In genomic region chr7:65001291-65001814, GRCh38 we compare ENCODE assay signal across 23 cellular contexts. TPM values are rescaled to one million over a fixed set of nuclear protein-coding genes. Genes with fewer than 3 reads are reported as not detected.
DNase-seq lines count a peak whose midpoint lies in the region; ATAC-seq, FAIRE-seq and TF ChIP-seq lines count a peak whose summit lies in the region.
"Had no signal": no experiment of that assay in that cellular context is flagged by ENCODE, and none has a peak within 500 bp of the region (broad histone marks: within the 10 kb centered on the region; RNA-seq: fewer than 3 reads in every experiment).

No MANE protein-coding gene starts in this region.

- no CpG with 5 or more reads among the region's 1 CpG for WGBS in trophoblast cell (ENCODE audit: extremely low coverage, insufficient coverage, insufficient read length)
- WGBS in small intestine, 3 donors, result 0% methylated on average over 1 of the region's 1 CpG

- no peak overlapping the region for H2BK120ac ChIP-seq in trophoblast cell (ENCODE audit: insufficient read depth, low read length, poor library complexity)

- H3K23ac ChIP-seq in trophoblast cell (ENCODE audit: low read length), result no peak overlapping the region

- no peak overlapping the region for H4K8ac ChIP-seq in trophoblast cell (ENCODE audit: low read depth, low read length)

- H4K12ac ChIP-seq in trophoblast cell (ENCODE audit: low read depth, low read length), result no peak overlapping the region

- no peak overlapping the region for H3K9ac ChIP-seq in BLaER1
- no peak overlapping the region for H3K9ac ChIP-seq in trophoblast cell (ENCODE audit: low read length)
- H3K9ac ChIP-seq: GM23248 had no signal

- H3K36me3 ChIP-seq in BLaER1 (peaks cover 88% of the 10 kb centered on the region), OCI-LY7 (ENCODE audit: insufficient read depth, low read length) (peaks cover 85% of the 10 kb centered on the region), trophoblast cell (ENCODE audit: control insufficient read depth in 1 of 2, insufficient read depth in 2 of 2, low read length in 2 of 2) (peaks cover 29 to 30% of the 10 kb centered on the region in 2 experiments), small intestine (ENCODE audit: control insufficient read depth in 2 of 2, insufficient read depth in 2 of 2, low read length in 2 of 2) (no peaks in the 10 kb centered on the region)

- H3K4me2 ChIP-seq in BLaER1 (no peak overlapping the region), OCI-LY7 (ENCODE audit: low read length) (no peak overlapping the region), trophoblast cell (ENCODE audit: low read length) (no peak overlapping the region)

- no peaks in the 10 kb centered on the region for H3K27me3 Mint-ChIP-seq in dendritic cell treated with granulocyte-macrophage colony-stimulating factor and Interleukin-4, amounts not matched to agents 40 ng/mL and 50 ng/mL, for 4 days
- H3K27me3 Mint-ChIP-seq: CD4-positive, alpha-beta T cell had no signal

- H3K4me3 ChIP-seq in BLaER1, result 0 out of 2 replicates have a peak overlapping the region, but pooled peaks have one; percentile 8
- no peak overlapping the region for H3K4me3 ChIP-seq in OCI-LY7 (ENCODE audit: low read depth, low read length, poor library complexity, severe bottlenecking)
- H3K4me3 ChIP-seq in trophoblast cell (ENCODE audit: low read depth, low read length), result no peak overlapping the region
- H3K4me3 ChIP-seq in small intestine (ENCODE audit: low read depth in 1 of 2, low read length in 2 of 2), result no peak overlapping the region
- H3K4me3 ChIP-seq: GM23248, MG63 had no signal

- H3K79me2 ChIP-seq in OCI-LY7 (ENCODE audit: insufficient read depth, low read depth, low read length), result peaks cover 60% of the 10 kb centered on the region
- peaks cover 11% of the 10 kb centered on the region for H3K79me2 ChIP-seq in trophoblast cell (ENCODE audit: control insufficient read depth, insufficient read depth, low read length, poor library complexity)

- no peaks in the 10 kb centered on the region for H3K9me2 ChIP-seq in OCI-LY7 (ENCODE audit: insufficient read depth, low read length)

- H3K4me1 Mint-ChIP-seq in dendritic cell treated with granulocyte-macrophage colony-stimulating factor and Interleukin-4, amounts not matched to agents 40 ng/mL and 50 ng/mL, for 4 days (ENCODE audit: low read depth), result peaks cover 45% of the 10 kb centered on the region

- POLR2A ChIA-PET in OCI-LY7 (lab: Charles Lee), result no interaction called here

- H3K36me3 Mint-ChIP-seq in dendritic cell treated with granulocyte-macrophage colony-stimulating factor and Interleukin-4, amounts not matched to agents 40 ng/mL and 50 ng/mL, for 4 days (ENCODE audit: low read depth), result peaks cover 94% of the 10 kb centered on the region

- H3K4ac ChIP-seq in trophoblast cell (ENCODE audit: low read depth, low read length), result peak overlapping the region; percentile 21

- FAIRE-seq in small intestine (lab: Jason Lieb, UNC), result no peak
- FAIRE-seq: A204.1, GM12892, GM19239 had no signal

- BruUV-seq in OCI-LY7 (replicated peaks; lab: Mats Ljungman, UMichigan), result no TSS peak

- H3K14ac ChIP-seq in trophoblast cell (ENCODE audit: low read length), result no peak overlapping the region

- peak overlapping the region; percentile 60 for H3K27ac Mint-ChIP-seq in dendritic cell treated with granulocyte-macrophage colony-stimulating factor and Interleukin-4, amounts not matched to agents 40 ng/mL and 50 ng/mL, for 4 days
- H3K27ac Mint-ChIP-seq: CD4-positive, alpha-beta T cell had no signal

- DNase-seq in OCI-LY7 (ENCODE audit: low spot score), result no peak
- DNase-seq in trophoblast cell, result no peak
- no peak for DNase-seq in effector CD4-positive, alpha-beta T cell
- DNase-seq in small intestine, result no peak
- no peak for DNase-seq in KBM-7
- DNase-seq: CD4-positive, alpha-beta T cell; DMS79 treated with DMSO at 0.1 percent for 48 hours; GDM1; GM23248; KG1; MG63; NCI-H1105 treated with DMSO at 0.1 percent for 48 hours; NCI-H1930; NCI-H2171; NCI-H446 treated with DMSO at 0.1 percent for 48 hours; SHP77 treated with DMSO at 0.1 percent for 48 hours had no signal

- no peak overlapping the region for H3K4me3 Mint-ChIP-seq in dendritic cell treated with granulocyte-macrophage colony-stimulating factor and Interleukin-4, amounts not matched to agents 40 ng/mL and 50 ng/mL, for 4 days

- H3K79me1 ChIP-seq in trophoblast cell (ENCODE audit: low read length), result peaks cover 11% of the 10 kb centered on the region

- CTCF ChIA-PET in OCI-LY7 (lab: Charles Lee; ENCODE audit: unreplicated experiment), result no interaction called here

- no peak for ATAC-seq in HG03159 (IDR thresholded peaks at IDR 0.05; ENCODE audit: unreplicated experiment)
- ATAC-seq: HCT116 had no signal

- H2AK5ac ChIP-seq in trophoblast cell (ENCODE audit: low read length), result no peak overlapping the region

- no peak overlapping the region for H2AFZ ChIP-seq in OCI-LY7 (ENCODE audit: low read length)
- no peak overlapping the region for H2AFZ ChIP-seq in trophoblast cell (ENCODE audit: insufficient read depth, low read length, poor library complexity)
- H2AFZ ChIP-seq: GM23248 had no signal

- peaks cover 91% of the 10 kb centered on the region for H3K9me3 ChIP-seq in BLaER1
- H3K9me3 ChIP-seq in OCI-LY7 (ENCODE audit: low read length), result peaks cover 42% of the 10 kb centered on the region
- H3K9me3 ChIP-seq in trophoblast cell (ENCODE audit: insufficient read depth, low read depth, low read length), result peaks cover 19% of the 10 kb centered on the region
- no peaks in the 10 kb centered on the region for H3K9me3 ChIP-seq in small intestine (ENCODE audit: control insufficient read depth, low read depth)

- H3K27me3 ChIP-seq in BLaER1, result no peaks in the 10 kb centered on the region
- no peaks in the 10 kb centered on the region for H3K27me3 ChIP-seq in trophoblast cell (ENCODE audit: insufficient read depth, low read length)
- H3K27me3 ChIP-seq in small intestine (ENCODE audit: control insufficient read depth in 2 of 2, insufficient read depth in 2 of 2, low read length in 2 of 2), result no peaks in the 10 kb centered on the region
- H3K27me3 ChIP-seq: MG63 had no signal

- no peak overlapping the region for H3K27ac ChIP-seq in BLaER1
- H3K27ac ChIP-seq in OCI-LY7 (ENCODE audit: low read depth, low read length, poor library complexity, severe bottlenecking), result peak overlapping the region; percentile 96
- no peak overlapping the region for H3K27ac ChIP-seq in trophoblast cell (ENCODE audit: low read depth, low read length)
- no peak overlapping the region for H3K27ac ChIP-seq in small intestine (ENCODE audit: low read depth in 1 of 2, low read length in 1 of 2)
- H3K27ac ChIP-seq: GM23248 had no signal

- H3K9me3 Mint-ChIP-seq in dendritic cell treated with granulocyte-macrophage colony-stimulating factor and Interleukin-4, amounts not matched to agents 40 ng/mL and 50 ng/mL, for 4 days, result peaks cover 69% of the 10 kb centered on the region

- H4K91ac ChIP-seq in trophoblast cell (ENCODE audit: low read depth, low read length), result no peak overlapping the region

- intact Hi-C loops in OCI-LY7 (cut with micrococcal nuclease; ENCODE audit: unreplicated experiment), result no loop called here
- intact Hi-C loops in dendritic cell treated with granulocyte-macrophage colony-stimulating factor and Interleukin-4, amounts not matched to agents 40 ng/mL and 50 ng/mL, for 4 days (cut with micrococcal nuclease), result loop anchor here (10.0 kb wide), 1 partner anchor 687 kb away; the partner anchor contains the start of gene ZNF736

- in situ Hi-C loops in KBM-7 (cut with MboI; ENCODE audit: low pct_unique_long_range_greater_than_20kb, low sequenced_read_pairs), result no loop called here

- H4K20me1 ChIP-seq in BLaER1 (peaks cover 17% of the 10 kb centered on the region; the same call in 1 of the 2 replicates), OCI-LY7 (ENCODE audit: insufficient read depth, low read length) (no peaks in the 10 kb centered on the region)

- no peak overlapping the region for H2BK12ac ChIP-seq in trophoblast cell (ENCODE audit: low read length)

- H3K4me1 ChIP-seq in BLaER1 (peaks cover 14% of the 10 kb centered on the region), OCI-LY7 (ENCODE audit: insufficient read depth, low read length, poor library complexity, severe bottlenecking) (peaks cover 50% of the 10 kb centered on the region), trophoblast cell (ENCODE audit: control insufficient read depth in 1 of 2, insufficient read depth in 2 of 2, low read length in 2 of 2) (peaks cover 17 to 22% of the 10 kb centered on the region in 2 experiments), small intestine (ENCODE audit: control insufficient read depth in 2 of 2, insufficient read depth in 1 of 2, low read depth in 1 of 2, low read length in 1 of 2) (peaks cover 0 to 2% of the 10 kb centered on the region in 2 donors)

- no peak overlapping the region for H2BK5ac ChIP-seq in trophoblast cell (ENCODE audit: low read depth, low read length, poor library complexity)

- TF ChIP-seq CTCF in OCI-LY7 (conservative IDR thresholded peaks at IDR 0.05; ENCODE audit: low read length), result no peak

- no peak overlapping the region for H3K18ac ChIP-seq in trophoblast cell (ENCODE audit: low read length)

RNA-seq across cellular contexts. Expression of gene ERV3-1, which starts 5.1 kb away (rescaled TPM):
- 24.6 and 34.4 TPM in 2 replicates for total RNA-seq in OCI-LY7 (2014; rRNA removed; shearing (Covaris generic))
- total RNA-seq in OCI-LY7 (2022), result 54.3 and 55.5 TPM in 2 replicates
- polyA plus RNA-seq in trophoblast cell (2013), result 19.1 and 20.0 TPM in 2 replicates
- polyA plus RNA-seq in small intestine, result 10 to 100 TPM in 1 of 3 donors, 1 to 10 TPM in 1, under 1 TPM in 1; 0.27 to 12.7 (median 4.5) TPM

RNA-seq across cellular contexts. Expression of gene ZNF117, which starts 10.5 kb away (rescaled TPM):
- 15.4 and 19.5 TPM in 2 replicates for total RNA-seq in OCI-LY7 (2014; rRNA removed; shearing (Covaris generic))
- total RNA-seq in OCI-LY7 (2022), result 29.2 and 32.8 TPM in 2 replicates
- polyA plus RNA-seq in trophoblast cell (2013), result 14.0 and 14.5 TPM in 2 replicates
- 1 to 10 TPM in 1 of 3 donors, under 1 TPM in 2; 0.27 to 1.9 (median 0.67) TPM for polyA plus RNA-seq in small intestine
